8 cellular contexts compared by ENCODE assay signal in the genomic region with DNA sequence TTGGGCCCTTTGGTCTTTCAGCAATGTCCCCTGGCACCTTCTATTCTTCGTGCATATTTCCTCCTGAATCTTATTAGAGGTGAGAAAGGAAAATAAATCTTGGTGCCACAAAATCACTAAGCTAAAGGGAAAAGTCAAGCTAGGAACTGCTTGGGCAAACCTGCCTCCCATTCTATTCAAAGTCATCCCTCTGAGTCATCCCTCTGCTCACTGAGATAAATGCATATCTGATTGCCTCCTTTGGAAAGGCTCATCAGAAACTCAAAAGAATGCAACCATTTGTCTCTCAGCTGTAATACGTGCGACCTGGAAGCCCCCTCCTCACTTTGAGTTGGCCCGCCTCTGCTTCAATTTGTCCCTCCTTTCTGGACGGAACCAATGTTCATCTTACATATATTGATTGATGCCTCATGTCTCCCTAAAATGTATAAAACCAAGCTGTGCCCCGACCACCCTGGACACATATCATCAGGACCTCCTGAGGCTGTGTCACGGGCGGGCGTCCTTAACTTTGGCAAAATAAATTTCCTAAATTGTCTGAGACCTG. TPM values are rescaled to one million over a fixed set of nuclear protein-coding genes. Genes with fewer than 3 reads are reported as not detected.
DNase-seq lines count a peak whose midpoint lies in the region; ATAC-seq, FAIRE-seq and TF ChIP-seq lines count a peak whose summit lies in the region.
"Not testable (repeated sequence)": the region's sequence is repeated elsewhere in the genome, so short reads cannot be mapped to it uniquely, and the experiment has no call there.

No MANE protein-coding gene starts in this region.

- intact Hi-C loops in pancreas (cut with DNase I): loop anchor here in 1 of 3 donors (5.0 kb wide), 1 partner anchor 126 kb away; no protein-coding TSS in a partner anchor

- H3K9me3 ChIP-seq in pancreas: not testable (repeated sequence)

- peak overlapping the region; percentile 93 for H3K4me3 Mint-ChIP-seq in endothelial cell (ENCODE audit: unreplicated experiment)

- ATAC-seq in GM18498 (IDR thresholded peaks at IDR 0.05; ENCODE audit: unreplicated experiment): peak; percentile 1
- peak; percentile 2 for ATAC-seq in HG03095 (IDR thresholded peaks at IDR 0.05; ENCODE audit: unreplicated experiment)
- ATAC-seq in activated naive CD4-positive, alpha-beta T cell treated with anti-CD3 and anti-CD28 coated beads, Interleukin-2, amount 50 U/mL, for 72 hours: peak in 1 of 2 donors; percentile 16
- ATAC-seq in pancreas: peak; percentile 22 to 36 (median 26)

- not testable (repeated sequence) for H3K27me3 Mint-ChIP-seq in endothelial cell (ENCODE audit: unreplicated experiment)

- peak; percentile 19 for DNase-seq in RPMI7951 (ENCODE audit: low read depth)
- DNase-seq in activated naive CD4-positive, alpha-beta T cell treated with anti-CD3 and anti-CD28 coated beads, Interleukin-2, amount 50 U/mL, for 72 hours (ENCODE audit: low spot score in 2 of 2); endothelial cell (ENCODE audit: low spot score); pancreas: not testable (repeated sequence)

- WGBS in pancreas, 2 donors: 53 to 56% methylated on average over 9 of the region's 9 CpGs
- 57% methylated on average over 9 of the region's 9 CpGs for WGBS in urinary bladder

- not testable (repeated sequence) for H3K36me3 ChIP-seq in pancreas; urinary bladder (ENCODE audit: insufficient read depth)

- H3K27ac ChIP-seq in layer of hippocampus (ENCODE audit: low read depth, low read length): peak overlapping the region; percentile 77
- peak overlapping the region in 3 of 4 donors; percentile 8 to 79 (median 75) for H3K27ac ChIP-seq in pancreas
- H3K27ac ChIP-seq in urinary bladder (ENCODE audit: low read depth): not testable (repeated sequence)

- H3K4me1 Mint-ChIP-seq in endothelial cell (ENCODE audit: unreplicated experiment): peaks cover 16% of the 10 kb centered on the region

- H3K27ac Mint-ChIP-seq in activated naive CD4-positive, alpha-beta T cell treated with anti-CD3 and anti-CD28 coated beads, Interleukin-2, amount 50 U/mL, for 72 hours: peak overlapping the region; percentile 92 to 94
- peak overlapping the region; percentile 79 for H3K27ac Mint-ChIP-seq in endothelial cell (ENCODE audit: unreplicated experiment)

- not testable (repeated sequence) for H3K4me1 ChIP-seq in pancreas; urinary bladder (ENCODE audit: insufficient read depth)

- TF ChIP-seq CTCF in endothelial cell (IDR thresholded peaks at IDR 0.05; ENCODE audit: unreplicated experiment); pancreas (IDR thresholded peaks at IDR 0.05): not testable (repeated sequence)

- H3K36me3 Mint-ChIP-seq in activated naive CD4-positive, alpha-beta T cell treated with anti-CD3 and anti-CD28 coated beads, Interleukin-2, amount 50 U/mL, for 72 hours: peaks cover 0 to 17% of the 10 kb centered on the region in 2 donors
- H3K36me3 Mint-ChIP-seq in endothelial cell (ENCODE audit: low read depth, unreplicated experiment): not testable (repeated sequence)

- not testable (repeated sequence) for FAIRE-seq in pancreas (lab: Jason Lieb, UNC)

- not testable (repeated sequence) for H3K27me3 ChIP-seq in layer of hippocampus (ENCODE audit: control insufficient read depth, insufficient read depth, low read length); pancreas

- peak overlapping the region; percentile 61 to 86 (median 76) for H3K4me3 ChIP-seq in pancreas
- H3K4me3 ChIP-seq in urinary bladder (ENCODE audit: low read depth, low read length): peak overlapping the region; percentile 62

- H3K9me3 Mint-ChIP-seq in activated naive CD4-positive, alpha-beta T cell treated with anti-CD3 and anti-CD28 coated beads, Interleukin-2, amount 50 U/mL, for 72 hours; endothelial cell (ENCODE audit: unreplicated experiment): not testable (repeated sequence)

RNA-seq across cellular contexts. Expression of a gene that starts 0.5 kb away (rescaled TPM):
- 11.2 and 11.3 TPM in 2 replicates for total RNA-seq in RPMI7951 (2014; rRNA removed; shearing (Covaris generic))
- 10 to 100 TPM in 1 of 2 donors, 1 to 10 TPM in 1; 4.3 to 10.3 TPM for total RNA-seq in activated naive CD4-positive, alpha-beta T cell treated with anti-CD3 and anti-CD28 coated beads, Interleukin-2, amount 50 U/mL, for 72 hours
- total RNA-seq in endothelial cell (ENCODE audit: unreplicated experiment) (8.4 TPM), pancreas (1 to 10 TPM; 2.2 to 3.9 (median 3.1) TPM), urinary bladder (11.1 TPM)
- polyA plus RNA-seq in pancreas (1 to 10 TPM; 2.4 to 2.9 TPM), urinary bladder (5.1 TPM)

RNA-seq across cellular contexts. Expression of a gene that starts 24.9 kb away (rescaled TPM):
- 0.12 and 0.20 TPM in 2 replicates for total RNA-seq in RPMI7951 (2014; rRNA removed; shearing (Covaris generic))
- not detected for total RNA-seq in activated naive CD4-positive, alpha-beta T cell treated with anti-CD3 and anti-CD28 coated beads, Interleukin-2, amount 50 U/mL, for 72 hours
- total RNA-seq in endothelial cell (ENCODE audit: unreplicated experiment) (0.51 TPM), pancreas (under 1 TPM in 1 of 6 donors, not detected in 5; 0.09 TPM), urinary bladder (1.6 TPM)
- polyA plus RNA-seq in pancreas (under 1 TPM in 1 of 2 donors, not detected in 1; 0.12 TPM), urinary bladder (0.14 TPM)
